Comparison of ENCODE assay signal across 8 cellular contexts in genomic region chr13:79480954-79481684, GRCh38. TPM values are rescaled to one million over a fixed set of nuclear protein-coding genes. Genes with fewer than 3 reads are reported as not detected.
A peak's percentile ranks its signal among the peaks of the same experiment; 100 is the strongest.
DNase-seq lines count a peak whose midpoint lies in the region; ATAC-seq, FAIRE-seq and TF ChIP-seq lines count a peak whose summit lies in the region.

Gene NDFIP2, plus strand, starts transcription at chr13:79481155. Its CDS starts 49 bp downstream, at chr13:79481204.

- H3K36me3 ChIP-seq in kidney (ENCODE audit: control insufficient read depth in 1 of 2, insufficient read depth in 2 of 2, low read length in 2 of 2), result no peaks in the 10 kb centered on the region

- POLR2A ChIA-PET in AG04450 (lab: Yijun Ruan, JAX), result interaction anchor here (0.6 to 1.3 kb wide), 10 partner anchors 11 to 1565 kb away, joined by 3 to 10 read pairs (median 4); no protein-coding TSS in a partner anchor

- intact Hi-C loops in kidney (cut with DNase I), result no loop called here

- H3K4me1 ChIP-seq in kidney (ENCODE audit: control insufficient read depth in 1 of 2, insufficient read depth in 1 of 2, low read depth in 1 of 2, low read length in 2 of 2), result peaks cover 2 to 7% of the 10 kb centered on the region in 2 donors

- DNase-seq in AG04450 (ENCODE audit: low read depth, low spot score) (peak; percentile 58), NCI-H345 treated with DMSO at 0.1 percent for 48 hours (lab: John Stamatoyannopoulos, UW; ENCODE audit: unreplicated experiment) (peak; percentile 77), cerebellum (ENCODE audit: low spot score) (peak; percentile 82), kidney (peak; percentile 95)
- DNase-seq in activated CD4-positive, alpha-beta T cell treated with anti-CD3 and anti-CD28 coated beads for 1 hour, result peak; percentile 76
- peak; percentile 95 for DNase-seq in stimulated activated CD4-positive, alpha-beta T cell treated with anti-CD3 and anti-CD28 coated beads, Interleukin-15, amount 100 ng/mL, for 24 hours

- no peaks in the 10 kb centered on the region for H3K27me3 ChIP-seq in AG04450 (ENCODE audit: control insufficient read depth, insufficient read depth, low read length)

- TF ChIP-seq CTCF in AG04450 (IDR thresholded peaks at IDR 0.05; ENCODE audit: low read depth, low read length) (no peak), kidney (IDR thresholded peaks at IDR 0.05; ENCODE audit: borderline replicate concordance, extremely low read depth, insufficient read depth) (no peak)

- peak within 1 kb of the TSS; percentile 85 for H3K4me3 ChIP-seq in AG04450 (ENCODE audit: low read depth, low read length)
- peak within 1 kb of the TSS; percentile 84 to 93 for H3K4me3 ChIP-seq in kidney (ENCODE audit: low read length in 2 of 2)

- H3K9ac ChIP-seq in kidney (ENCODE audit: low read length in 2 of 2), result peak within 1 kb of the TSS; percentile 85 to 88

- no peak for FAIRE-seq in kidney (lab: Jason Lieb, UNC)

- CTCF ChIA-PET in AG04450 (lab: Charles Lee), result interaction anchor here (0.6 to 5.2 kb wide), 5 partner anchors 11 to 126 kb away, joined by 3 to 58 read pairs (median 4); no protein-coding TSS in a partner anchor

- ATAC-seq in GM19023 (IDR thresholded peaks at IDR 0.05; ENCODE audit: unreplicated experiment), result peak; percentile 91
- ATAC-seq in HG03196 (IDR thresholded peaks at IDR 0.05; ENCODE audit: unreplicated experiment), result peak; percentile 88

- H3K27ac ChIP-seq in AG04450 (ENCODE audit: low read depth, low read length) (peak within 1 kb of the TSS; percentile 31), kidney (ENCODE audit: low read depth in 2 of 2, low read length in 2 of 2) (peak within 1 kb of the TSS; percentile 25 to 82)

- H3K9me3 ChIP-seq in AG04450 (ENCODE audit: control insufficient read depth, insufficient read depth, low read length) (no peaks in the 10 kb centered on the region), kidney (ENCODE audit: control insufficient read depth in 1 of 2, low read length in 2 of 2) (no peaks in the 10 kb centered on the region)

RNA-seq across cellular contexts. Expression of gene NDFIP2, which starts in this region (rescaled TPM):
- 32.5 and 33.0 TPM in 2 replicates for polyA plus RNA-seq in AG04450 (2011; rRNA removed)
- 36.7 and 37.1 TPM in 2 replicates for polyA minus RNA-seq in AG04450 (2011; rRNA and poly(A)+ RNA removed)
- 28.9 TPM for total RNA-seq in cerebellum
- 52.2 TPM for total RNA-seq in kidney
- 28.7 TPM for polyA plus RNA-seq in kidney (ENCODE audit: insufficient read depth, low read depth, low replicate concordance)

Comparison
In these comparisons a context has a peak if more than half of its experiments do, and no peak if none do; other contexts are left out.
1. Peak in every context shown above with its lines: DNase-seq, ATAC-seq, H3K4me3 ChIP-seq and H3K27ac ChIP-seq.